Comparison of ENCODE assay signal across 10 cellular contexts in genomic region chr4:147984065-147984777, GRCh38.
DNase-seq lines count a peak whose midpoint lies in the region; ATAC-seq, FAIRE-seq and TF ChIP-seq lines count a peak whose summit lies in the region.
"Had no signal": no experiment of that assay in that cellular context is flagged by ENCODE, and none has a peak within 500 bp of the region (broad histone marks: within the 10 kb centered on the region; RNA-seq: fewer than 3 reads in every experiment).

No MANE protein-coding gene starts in this region.

- H3K27ac ChIP-seq in small intestine (ENCODE audit: low read depth in 1 of 2, low read length in 1 of 2), result no peak overlapping the region

- no peak for FAIRE-seq in small intestine (lab: Jason Lieb, UNC)
- FAIRE-seq: endometrium had no signal

- peaks cover 28% of the 10 kb centered on the region for H3K4me1 Mint-ChIP-seq in activated CD4-positive, alpha-beta memory T cell treated with anti-CD3 and anti-CD28 coated beads, Interleukin-2, amount 10 ng/mL, durations not matched to agents 7 days and 5 days

- POLR2A ChIA-PET in activated CD4-positive, alpha-beta memory T cell treated with anti-CD3 and anti-CD28 coated beads, Interleukin-2, amount 10 ng/mL, durations not matched to agents 7 days and 5 days (lab: Charles Lee), result no interaction called here

- no peaks in the 10 kb centered on the region for H3K9me3 ChIP-seq in small intestine (ENCODE audit: control insufficient read depth, low read depth)

- TF ChIP-seq CTCF in LNCAP (IDR thresholded peaks at IDR 0.05) (peak; percentile 62), omental fat pad (IDR thresholded peaks at IDR 0.05) (no peak)

- no peak overlapping the region for H3K4me3 ChIP-seq in small intestine (ENCODE audit: low read depth in 1 of 2, low read length in 2 of 2)

- WGBS in small intestine, 3 donors, result 79 to 84% (median 83%) methylated on average over 15 of the region's 15 CpGs

- no peaks in the 10 kb centered on the region for H3K4me1 ChIP-seq in small intestine (ENCODE audit: control insufficient read depth in 2 of 2, insufficient read depth in 1 of 2, low read depth in 1 of 2, low read length in 1 of 2)

- no peaks in the 10 kb centered on the region for H3K27me3 ChIP-seq in small intestine (ENCODE audit: control insufficient read depth in 2 of 2, insufficient read depth in 2 of 2, low read length in 2 of 2)

- no peaks in the 10 kb centered on the region for H3K27me3 Mint-ChIP-seq in activated CD4-positive, alpha-beta memory T cell treated with anti-CD3 and anti-CD28 coated beads, Interleukin-2, amount 10 ng/mL, durations not matched to agents 7 days and 5 days
- H3K27me3 Mint-ChIP-seq: stimulated activated naive CD8-positive, alpha-beta T cell treated with anti-CD3 and anti-CD28 coated beads, Interleukin-15, Interleukin-2, amounts not matched to agents 100 ng/mL and 50 ng/mL, for 24 hours had no signal

- CTCF ChIA-PET in activated CD4-positive, alpha-beta memory T cell treated with anti-CD3 and anti-CD28 coated beads, Interleukin-2, amount 10 ng/mL, durations not matched to agents 7 days and 5 days (lab: Charles Lee), result interaction anchor here (0.6 to 2.1 kb wide), 9 partner anchors 10 to 392 kb away, joined by 3 to 10 read pairs (median 3); no protein-coding TSS in a partner anchor

- H3K9me3 Mint-ChIP-seq in activated CD4-positive, alpha-beta memory T cell treated with anti-CD3 and anti-CD28 coated beads, Interleukin-2, amount 10 ng/mL, durations not matched to agents 7 days and 5 days, result no peaks in the 10 kb centered on the region
- H3K9me3 Mint-ChIP-seq: stimulated activated naive CD8-positive, alpha-beta T cell treated with anti-CD3 and anti-CD28 coated beads, Interleukin-15, Interleukin-2, amounts not matched to agents 100 ng/mL and 50 ng/mL, for 24 hours had no signal

- no peaks in the 10 kb centered on the region for H3K36me3 ChIP-seq in small intestine (ENCODE audit: control insufficient read depth in 2 of 2, insufficient read depth in 2 of 2, low read length in 2 of 2)

- no peak for DNase-seq in Right ventricle myocardium inferior (ENCODE audit: missing footprints)
- DNase-seq in cardiac septum (ENCODE audit: low spot score), result no peak
- peak; percentile 27 for DNase-seq in activated CD4-positive, alpha-beta memory T cell treated with anti-CD3 and anti-CD28 coated beads, Interleukin-2, amount 10 ng/mL, durations not matched to agents 7 days and 5 days
- DNase-seq in left cardiac atrium, result peak; percentile 23
- DNase-seq in small intestine, result peak; percentile 35
- DNase-seq in omental fat pad (ENCODE audit: low spot score), result no peak
- no peak for DNase-seq in activated gamma-delta T cell treated with Interleukin-2 at 50 U/mL for 16 hours

- intact Hi-C loops in Right ventricle myocardium inferior (cut with DNase I), result no loop called here
- intact Hi-C loops in cardiac septum (cut with DNase I), result no loop called here
- intact Hi-C loops in left cardiac atrium (cut with DNase I), result no loop called here

- H3K36me3 Mint-ChIP-seq in activated CD4-positive, alpha-beta memory T cell treated with anti-CD3 and anti-CD28 coated beads, Interleukin-2, amount 10 ng/mL, durations not matched to agents 7 days and 5 days (ENCODE audit: low read depth), result peaks cover 12% of the 10 kb centered on the region

- peak; percentile 66 for ATAC-seq in Right ventricle myocardium inferior
- ATAC-seq in left cardiac atrium, result peak; percentile 67 to 77
- ATAC-seq in omental fat pad (ENCODE audit: low FRiP score), result no peak

- no peak overlapping the region for H3K27ac Mint-ChIP-seq in activated CD4-positive, alpha-beta memory T cell treated with anti-CD3 and anti-CD28 coated beads, Interleukin-2, amount 10 ng/mL, durations not matched to agents 7 days and 5 days
- H3K27ac Mint-ChIP-seq: stimulated activated naive CD8-positive, alpha-beta T cell treated with anti-CD3 and anti-CD28 coated beads, Interleukin-15, Interleukin-2, amounts not matched to agents 100 ng/mL and 50 ng/mL, for 24 hours had no signal

- no peak overlapping the region for H3K4me3 Mint-ChIP-seq in activated CD4-positive, alpha-beta memory T cell treated with anti-CD3 and anti-CD28 coated beads, Interleukin-2, amount 10 ng/mL, durations not matched to agents 7 days and 5 days
- H3K4me3 Mint-ChIP-seq: stimulated activated naive CD8-positive, alpha-beta T cell treated with anti-CD3 and anti-CD28 coated beads, Interleukin-15, Interleukin-2, amounts not matched to agents 100 ng/mL and 50 ng/mL, for 24 hours had no signal

Comparison
In these comparisons a context has a peak if more than half of its experiments do, and no peak if none do; other contexts are left out.
1. DNase-seq: peak in activated CD4-positive, alpha-beta memory T cell treated with anti-CD3 and anti-CD28 coated beads, Interleukin-2, amount 10 ng/mL, durations not matched to agents 7 days and 5 days (single experiment), left cardiac atrium (single experiment) and small intestine (single experiment); none in Right ventricle myocardium inferior (single experiment), cardiac septum (single experiment), omental fat pad (single experiment) and activated gamma-delta T cell treated with Interleukin-2 at 50 U/mL for 16 hours (single experiment).